In genomic region chr17:18181358-18181757, GRCh38 we compare ENCODE assay signal across 11 cellular contexts. TPM values are rescaled to one million over a fixed set of nuclear protein-coding genes. Genes with fewer than 3 reads are reported as not detected.
DNase-seq lines count a peak whose midpoint lies in the region; ATAC-seq and TF ChIP-seq lines count a peak whose summit lies in the region.
"Had no signal": no experiment of that assay in that cellular context is flagged by ENCODE, and none has a peak within 500 bp of the region (broad histone marks: within the 10 kb centered on the region; RNA-seq: fewer than 3 reads in every experiment).

No MANE protein-coding gene starts in this region.

- H3K9ac ChIP-seq in mammary epithelial cell (ENCODE audit: insufficient read depth, low read length): no peak overlapping the region

- H3K27me3 ChIP-seq in mammary epithelial cell (ENCODE audit: insufficient read depth, low read length): no peaks in the 10 kb centered on the region

- no peaks in the 10 kb centered on the region for H3K9me3 Mint-ChIP-seq in T-helper 1 cell treated with Interleukin-12 subunit alpha and Interleukin-12 subunit beta and Interleukin-4 antibody, amounts not matched to agents 30 μg/mL and 1 μg/mL, for 36 hours

- peak overlapping the region; percentile 46 for H2AFZ ChIP-seq in mammary epithelial cell (ENCODE audit: low read depth, low read length)

- H3K79me2 ChIP-seq in mammary epithelial cell (ENCODE audit: insufficient read depth, low read length): peaks cover 27% of the 10 kb centered on the region

- no peak overlapping the region for H3K4me3 Mint-ChIP-seq in T-helper 1 cell treated with Interleukin-12 subunit alpha and Interleukin-12 subunit beta and Interleukin-4 antibody, amounts not matched to agents 30 μg/mL and 1 μg/mL, for 36 hours

- H3K27me3 Mint-ChIP-seq in T-helper 1 cell treated with Interleukin-12 subunit alpha and Interleukin-12 subunit beta and Interleukin-4 antibody, amounts not matched to agents 30 μg/mL and 1 μg/mL, for 36 hours (ENCODE audit: low read depth): no peaks in the 10 kb centered on the region

- no peak overlapping the region for H3K4me2 ChIP-seq in mammary epithelial cell (ENCODE audit: insufficient read depth, low read depth, low read length)

- DNase-seq in mammary epithelial cell (peak; percentile 51), skeletal muscle cell (ENCODE audit: low read depth) (peak; percentile 65)
- DNase-seq: DMS53, NCI-H1436 treated with DMSO at 0.1 percent for 48 hours had no signal

- peak overlapping the region; percentile 98 for H3K27ac ChIP-seq in C4-2B
- H3K27ac ChIP-seq in mammary epithelial cell (ENCODE audit: insufficient read depth, low read depth, low read length): no peak overlapping the region

- TF ChIP-seq CTCF in C4-2B (conservative IDR thresholded peaks at IDR 0.05) (no peak), mammary epithelial cell (conservative IDR thresholded peaks at IDR 0.05 in 1 of 2, IDR thresholded peaks at IDR 0.05 in 1 of 2; ENCODE audit: extremely low read depth in 1 of 2, insufficient read depth in 1 of 2, low read depth in 1 of 2, low read length in 2 of 2) (no peak)

- H3K4me3 ChIP-seq in mammary epithelial cell (replicated peaks in 1 of 3; ENCODE audit: insufficient read depth in 1 of 3, low read depth in 2 of 3, low read length in 3 of 3): no peak overlapping the region
- no peak overlapping the region for H3K4me3 ChIP-seq in skeletal muscle cell (ENCODE audit: low read depth, low read length)
- H3K4me3 ChIP-seq: prostate gland had no signal

- peaks cover 29% of the 10 kb centered on the region for H3K4me1 Mint-ChIP-seq in T-helper 1 cell treated with Interleukin-12 subunit alpha and Interleukin-12 subunit beta and Interleukin-4 antibody, amounts not matched to agents 30 μg/mL and 1 μg/mL, for 36 hours (ENCODE audit: low read depth)

- no peaks in the 10 kb centered on the region for H3K36me3 ChIP-seq in mammary epithelial cell (ENCODE audit: insufficient read depth, low read length)
- H3K36me3 ChIP-seq: prostate gland had no signal

- no peaks in the 10 kb centered on the region for H3K9me3 ChIP-seq in mammary epithelial cell (replicated peaks; ENCODE audit: insufficient read depth, low read length)
- H3K9me3 ChIP-seq: prostate gland had no signal

- no peaks in the 10 kb centered on the region for H4K20me1 ChIP-seq in mammary epithelial cell (ENCODE audit: insufficient read depth, low read length)

- ATAC-seq in HG02571 (IDR thresholded peaks at IDR 0.05; ENCODE audit: unreplicated experiment) (no peak), GM19467 (IDR thresholded peaks at IDR 0.05; ENCODE audit: unreplicated experiment) (no peak), GM18870 (IDR thresholded peaks at IDR 0.05; ENCODE audit: unreplicated experiment) (no peak), GM21390 (IDR thresholded peaks at IDR 0.05; ENCODE audit: unreplicated experiment) (no peak)

- peaks cover 30% of the 10 kb centered on the region for H3K4me1 ChIP-seq in mammary epithelial cell (ENCODE audit: insufficient read depth, low read length)

- BruUV-seq in mammary epithelial cell (replicated peaks; lab: Mats Ljungman, UMichigan): no TSS peak

- in situ Hi-C loops in mammary epithelial cell (cut with MboI; ENCODE audit: low sequenced_read_pairs in 2 of 2): no loop called here

- 21% methylated on average over 5 of the region's 5 CpGs for WGBS in mammary epithelial cell (ENCODE audit: low coverage, missing lambda C conversion rate)

- H3K27ac Mint-ChIP-seq in T-helper 1 cell treated with Interleukin-12 subunit alpha and Interleukin-12 subunit beta and Interleukin-4 antibody, amounts not matched to agents 30 μg/mL and 1 μg/mL, for 36 hours: peak overlapping the region; percentile 98

- H3K36me3 Mint-ChIP-seq in T-helper 1 cell treated with Interleukin-12 subunit alpha and Interleukin-12 subunit beta and Interleukin-4 antibody, amounts not matched to agents 30 μg/mL and 1 μg/mL, for 36 hours (ENCODE audit: low read depth): peaks cover 5% of the 10 kb centered on the region

- intact Hi-C loops in mammary epithelial cell (cut with micrococcal nuclease): loop anchor here (5.0 kb wide), 1 partner anchor 94 kb away; the partner anchor contains the start of gene DRG2

- CTCF ChIA-PET in mammary epithelial cell (lab: Charles Lee; ENCODE audit: low non-redundant PET): interaction anchor here (0.6 kb wide), 1 partner anchor 181 kb away, joined by 3 read pairs; no protein-coding TSS in a partner anchor

- dilution Hi-C loops in mammary epithelial cell (cut with HindIII; ENCODE audit: low sequenced_read_pairs): no loop called here

RNA-seq across cellular contexts. Expression of gene ALKBH5, which starts 2.3 kb away (rescaled TPM):
- total RNA-seq in mammary epithelial cell: 100 to 1,000 TPM in 1 of 2 donors, 10 to 100 TPM in 1; 87.7 to 118 TPM
- 79.1 TPM for polyA plus RNA-seq in mammary epithelial cell
- 150 TPM for polyA minus RNA-seq in mammary epithelial cell

RNA-seq across cellular contexts. Expression of gene LLGL1, which starts 44.1 kb away (rescaled TPM):
- 10 to 100 TPM; 35.2 to 50.0 TPM for total RNA-seq in mammary epithelial cell
- 37.6 TPM for polyA plus RNA-seq in mammary epithelial cell
- 20.3 TPM for polyA minus RNA-seq in mammary epithelial cell
